16 cellular contexts compared by ENCODE assay signal in the genomic region with DNA sequence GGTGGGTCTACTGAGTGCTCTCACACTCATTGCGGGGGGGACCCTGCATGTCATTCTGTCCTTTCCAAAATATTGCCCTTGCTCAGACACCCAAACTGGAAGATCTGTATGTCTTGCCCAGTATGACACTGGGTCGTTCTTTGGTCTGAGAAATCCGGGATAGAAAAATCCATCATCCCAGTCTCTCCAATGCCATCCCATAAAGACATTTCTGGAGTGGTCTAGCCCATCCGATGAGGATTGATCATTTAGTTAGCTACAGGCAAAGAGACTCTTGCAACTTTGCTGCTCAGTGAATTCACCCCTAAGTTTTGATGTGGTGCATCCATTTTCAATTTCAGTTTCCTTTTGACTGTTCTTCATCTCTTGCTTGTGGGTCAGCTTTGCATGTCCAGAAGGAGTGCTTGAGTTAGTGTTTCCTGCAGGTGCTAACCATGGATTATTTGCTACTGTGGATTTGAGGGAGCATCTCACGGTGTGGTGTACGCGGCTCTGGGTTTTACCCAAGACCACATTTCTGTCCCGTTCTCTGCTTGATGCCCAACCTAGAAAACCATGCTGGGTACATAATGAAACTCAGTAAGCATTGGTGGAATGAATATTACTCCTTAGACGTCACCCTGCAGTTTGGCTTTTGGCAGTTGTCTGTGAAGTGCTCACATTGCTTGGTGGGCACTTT.
DNase-seq lines count a peak whose midpoint lies in the region; ATAC-seq lines count a peak whose summit lies in the region.
"Had no signal": no experiment of that assay in that cellular context is flagged by ENCODE, and none has a peak within 500 bp of the region (broad histone marks: within the 10 kb centered on the region; RNA-seq: fewer than 3 reads in every experiment).

No MANE protein-coding gene starts in this region.

- no peak for DNase-seq in NCI-H510A treated with DMSO at 0.1 percent for 48 hours (lab: John Stamatoyannopoulos, UW)
- DNase-seq in foreskin melanocyte = no peak
- DNase-seq in iPS-NIHi7 (ENCODE audit: extremely low spot score) = no peak
- DNase-seq in NCI-H748 (lab: John Stamatoyannopoulos, UW; ENCODE audit: unreplicated experiment) = no peak
- DNase-seq: activated gamma-delta T cell treated with Interleukin-2 at 50 U/mL for 16 hours, C1 segment of cervical spinal cord, head of caudate nucleus, mammary epithelial cell, NCI-H1436 treated with DMSO at 0.1 percent for 48 hours, PC-3, psoas muscle, transverse colon had no signal

- ATAC-seq in GM18499 (IDR thresholded peaks at IDR 0.05; ENCODE audit: insufficient read depth, unreplicated experiment) (peak; percentile 93), GM19351 (IDR thresholded peaks at IDR 0.05; ENCODE audit: unreplicated experiment) (peak; percentile 97), HG02763 (IDR thresholded peaks at IDR 0.05; ENCODE audit: unreplicated experiment) (peak; percentile 75), HG03460 (IDR thresholded peaks at IDR 0.05; ENCODE audit: unreplicated experiment) (peak; percentile 80)
- ATAC-seq: PC-3, psoas muscle had no signal
